8 cellular contexts compared by ENCODE assay signal in the genomic region with DNA sequence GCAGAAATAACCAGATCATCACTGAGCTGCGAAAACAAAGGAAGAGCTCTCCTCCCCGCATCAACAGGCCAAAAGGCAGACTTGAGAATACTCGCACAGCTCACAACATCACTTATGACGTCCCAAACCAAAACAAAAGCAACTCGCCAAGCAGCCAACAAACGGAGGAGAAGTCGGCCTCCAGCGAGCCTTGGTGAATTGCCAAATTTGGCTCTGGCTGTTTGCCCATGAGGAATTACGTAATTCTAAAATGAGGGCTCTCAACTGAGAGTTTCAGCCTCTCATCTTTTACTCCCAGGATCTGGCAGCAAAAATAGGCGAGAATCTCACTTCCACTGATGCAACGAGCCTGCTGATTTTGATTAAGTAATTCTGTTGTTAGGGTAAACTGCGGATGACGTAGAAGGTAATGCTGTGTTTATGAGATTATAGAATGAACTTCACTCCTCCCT. TPM values are rescaled to one million over a fixed set of nuclear protein-coding genes. Genes with fewer than 3 reads are reported as not detected.
DNase-seq lines count a peak whose midpoint lies in the region; ATAC-seq and TF ChIP-seq lines count a peak whose summit lies in the region.

No MANE protein-coding gene starts in this region.

- no peak for TF ChIP-seq CTCF in fibroblast of villous mesenchyme (IDR thresholded peaks at IDR 0.05; ENCODE audit: insufficient read depth, low read depth, low read length)

- ATAC-seq in GM21576 (IDR thresholded peaks at IDR 0.05; ENCODE audit: unreplicated experiment): no peak
- ATAC-seq in HG03039 (IDR thresholded peaks at IDR 0.05; ENCODE audit: unreplicated experiment): no peak

- no peak overlapping the region for H3K4me3 ChIP-seq in fibroblast of villous mesenchyme (ENCODE audit: low read depth, low read length)

- DNase-seq in Daoy (ENCODE audit: low read depth) (peak; percentile 60), NOMO-1 treated with DMSO at 0.1 percent for 48 hours (lab: John Stamatoyannopoulos, UW; ENCODE audit: unreplicated experiment) (peak; percentile 6), fibroblast of villous mesenchyme (ENCODE audit: low read depth) (peak; percentile 70), pons (ENCODE audit: low spot score) (peak; percentile 90), NCI-H226 (no peak)
- DNase-seq in stimulated activated naive CD4-positive, alpha-beta T cell (lab: John Stamatoyannopoulos, UW): no peak

RNA-seq across cellular contexts. Expression of gene SEMA6A, which starts 51.7 kb away (rescaled TPM):
- 0.34 and 4.9 TPM in 2 replicates for total RNA-seq in Daoy (2014; rRNA removed; shearing (Covaris generic))
- total RNA-seq in fibroblast of villous mesenchyme: 0.97 and 2.2 TPM in 2 replicates

Comparison
In these comparisons a context has a peak if more than half of its experiments do, and no peak if none do; other contexts are left out.
1. DNase-seq: peak in Daoy (single experiment), NOMO-1 treated with DMSO at 0.1 percent for 48 hours (single experiment), fibroblast of villous mesenchyme (single experiment) and pons (single experiment); none in stimulated activated naive CD4-positive, alpha-beta T cell (0 of 6) and NCI-H226 (single experiment).